Comparison of ENCODE assay signal across 1 cellular context in genomic region chr18:3500016-3500415, GRCh38.
TF ChIP-seq lines count a peak whose summit lies in the region.

No MANE protein-coding gene starts in this region.

TF ChIP-seq in SK-N-SH treated with all-trans-retinoic acid at 6 μM for 48 hours, 23 proteins besides CTCF, POLR2A, EP300 and RAD21 (continued from another document):
- no peak for TF ChIP-seq PATZ1 (CRISPR knock-in tag; IDR thresholded peaks at IDR 0.05; ENCODE audit: borderline replicate concordance)
- no peak for TF ChIP-seq ISL1 (CRISPR knock-in tag; IDR thresholded peaks at IDR 0.05)
- TF ChIP-seq ARNTL (CRISPR knock-in tag; IDR thresholded peaks at IDR 0.05; ENCODE audit: borderline replicate concordance, low read depth): no peak
- no peak for TF ChIP-seq TSHZ2 (CRISPR knock-in tag; IDR thresholded peaks at IDR 0.05)
- TF ChIP-seq CSDC2 (CRISPR knock-in tag; IDR thresholded peaks at IDR 0.05): no peak
- no peak for TF ChIP-seq SNAI2 (CRISPR knock-in tag; IDR thresholded peaks at IDR 0.05)
